In the genomic region with DNA sequence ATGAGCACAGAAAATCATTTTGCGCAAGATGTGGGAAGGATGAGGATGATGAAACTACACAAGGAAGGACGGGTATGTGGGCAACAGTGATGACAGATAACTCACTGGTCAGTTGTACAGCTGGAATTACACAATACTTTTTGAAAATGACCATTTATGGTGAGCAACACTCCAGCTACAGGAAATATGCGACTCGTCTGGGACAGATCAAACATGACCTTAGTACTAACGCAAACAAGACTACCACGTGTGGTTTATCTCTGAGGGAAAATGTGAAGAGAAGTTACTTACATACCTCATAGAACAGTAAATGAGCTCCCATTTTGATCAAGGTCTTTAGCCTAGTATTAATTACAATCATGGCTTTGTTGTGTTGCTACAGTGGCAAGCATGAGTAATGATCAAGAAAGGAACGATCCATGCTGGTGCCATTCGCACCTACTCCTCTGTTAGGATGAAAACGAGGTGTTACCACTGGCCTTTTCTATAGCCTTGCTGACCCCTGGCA, we compare ENCODE assay signal across 9 cellular contexts.
DNase-seq lines count a peak whose midpoint lies in the region; ATAC-seq lines count a peak whose summit lies in the region.
"Had no signal": no experiment of that assay in that cellular context is flagged by ENCODE, and none has a peak within 500 bp of the region (broad histone marks: within the 10 kb centered on the region; RNA-seq: fewer than 3 reads in every experiment).

No MANE protein-coding gene starts in this region.

- no peak for ATAC-seq in GM21528 (IDR thresholded peaks at IDR 0.05; ENCODE audit: low FRiP score, unreplicated experiment)

- H3K27me3 ChIP-seq in adipocyte (replicated peaks; ENCODE audit: control insufficient read depth, insufficient read depth, low read length), result no peaks in the 10 kb centered on the region

- no peak overlapping the region for H3K9ac ChIP-seq in adipocyte (ENCODE audit: low read length)

- H3K4me1 ChIP-seq in adipocyte (ENCODE audit: control insufficient read depth, insufficient read depth, low read length), result peaks cover 38% of the 10 kb centered on the region

- DNase-seq in HS-5 (ENCODE audit: low read depth) (peak; percentile 95), adipocyte (ENCODE audit: low read depth) (peak; percentile 70), hepatic stellate cell (ENCODE audit: low spot score) (peak; percentile 14), stromal cell of bone marrow (ENCODE audit: low read depth) (peak; percentile 85), foreskin melanocyte (no peak), NCI-H2029 treated with DMSO at 0.1 percent for 48 hours (lab: John Stamatoyannopoulos, UW) (no peak), NCI-H345 (lab: John Stamatoyannopoulos, UW) (no peak)
- DNase-seq: stimulated activated CD4-positive, alpha-beta T cell treated with anti-CD3 and anti-CD28 coated beads, Interleukin-15, amount 100 ng/mL, for 24 hours had no signal

- H3K4me3 ChIP-seq in adipocyte (ENCODE audit: low read length), result no peak overlapping the region

- peaks cover 2% of the 10 kb centered on the region for H3K36me3 ChIP-seq in adipocyte (ENCODE audit: control insufficient read depth, insufficient read depth, low read length, severe bottlenecking)

- H3K9me3 ChIP-seq in adipocyte (ENCODE audit: control insufficient read depth, low read length), result no peaks in the 10 kb centered on the region

Comparison
In these comparisons a context has a peak if more than half of its experiments do, and no peak if none do; other contexts are left out.
1. DNase-seq: peak in HS-5 (single experiment), adipocyte (single experiment), hepatic stellate cell (single experiment) and stromal cell of bone marrow (single experiment); none in foreskin melanocyte (single experiment), NCI-H2029 treated with DMSO at 0.1 percent for 48 hours (single experiment) and NCI-H345 (single experiment).